8 cellular contexts compared by ENCODE assay signal in the genomic region with DNA sequence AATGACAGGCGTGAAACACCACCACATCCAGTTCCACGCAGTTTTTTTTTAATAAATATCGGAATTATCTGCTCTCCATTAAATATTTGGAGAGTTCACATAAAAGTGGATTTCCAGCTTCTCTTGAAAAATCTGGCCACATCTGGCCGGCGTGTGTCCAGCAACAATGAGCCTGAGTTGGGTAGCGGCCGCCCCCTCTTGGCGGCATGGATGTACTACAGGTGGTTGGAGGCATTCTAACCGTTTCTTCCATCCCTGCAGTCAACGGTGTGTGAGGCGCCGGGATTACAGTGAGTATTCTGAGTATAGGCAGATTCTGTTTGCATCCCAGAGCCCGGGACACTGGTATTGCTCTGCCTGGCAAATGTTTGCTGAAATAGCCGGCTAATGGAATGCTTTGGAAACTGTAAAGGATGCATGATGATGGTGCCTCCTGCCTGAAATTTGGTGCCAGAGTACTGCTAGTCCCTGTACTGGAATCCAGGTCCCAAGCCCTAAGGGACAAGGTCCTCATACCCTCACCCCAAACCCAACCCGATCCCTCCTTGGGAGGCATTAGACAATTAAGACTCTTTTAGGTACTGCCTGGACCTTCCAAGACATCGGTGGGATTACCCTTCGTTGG. TPM values are rescaled to one million over a fixed set of nuclear protein-coding genes. Genes with fewer than 3 reads are reported as not detected.
A peak's percentile ranks its signal among the peaks of the same experiment; 100 is the strongest.
DNase-seq lines count a peak whose midpoint lies in the region; ATAC-seq and TF ChIP-seq lines count a peak whose summit lies in the region.

No MANE protein-coding gene starts in this region.

- ATAC-seq in HG02970 (IDR thresholded peaks at IDR 0.05; ENCODE audit: low FRiP score, unreplicated experiment) (peak; percentile 50), GM21723 (IDR thresholded peaks at IDR 0.05; ENCODE audit: unreplicated experiment) (no peak)

- H3K9ac ChIP-seq in OCI-LY3 (ENCODE audit: low read length), result peak overlapping the region; percentile 95

- CTCF ChIA-PET in activated naive CD4-positive, alpha-beta T cell treated with anti-CD3 and anti-CD28 coated beads for 36 hours (lab: Charles Lee), result interaction anchor here (0.6 to 6.5 kb wide), 20 partner anchors 10 to 614 kb away, joined by 3 to 39 read pairs (median 4); partner anchors contain the start of gene GM2A

- no peak overlapping the region for H3K27ac Mint-ChIP-seq in activated naive CD4-positive, alpha-beta T cell treated with anti-CD3 and anti-CD28 coated beads for 36 hours

- no peak overlapping the region for H3K4me3 Mint-ChIP-seq in activated naive CD4-positive, alpha-beta T cell treated with anti-CD3 and anti-CD28 coated beads for 36 hours

- H3K4me3 ChIP-seq in OCI-LY3 (ENCODE audit: low read length), result peak overlapping the region; percentile 73
- H3K4me3 ChIP-seq in right atrium auricular region, result peak overlapping the region; percentile 15 to 22
- H3K4me3 ChIP-seq in skeletal muscle cell (ENCODE audit: low read depth, low read length), result no peak overlapping the region

- H3K9me3 ChIP-seq in OCI-LY3 (ENCODE audit: insufficient read depth, low read length) (no peaks in the 10 kb centered on the region), right atrium auricular region (no peaks in the 10 kb centered on the region)

- DNase-seq in activated naive CD4-positive, alpha-beta T cell treated with anti-CD3 and anti-CD28 coated beads for 36 hours, result peak; percentile 64
- no peak for DNase-seq in activated naive CD4-positive, alpha-beta T cell treated with Interleukin-2 at 50 U/mL for 16 hours
- peak in 40 of 58 donors; percentile 4 to 72 (median 32) for DNase-seq in anterior cingulate cortex (lab: John Stamatoyannopoulos, UW)
- peak; percentile 91 for DNase-seq in right atrium auricular region (ENCODE audit: low spot score)
- peak; percentile 23 for DNase-seq in skeletal muscle cell (ENCODE audit: low read depth)

- H3K4me2 ChIP-seq in OCI-LY3 (ENCODE audit: low read length), result peak overlapping the region; percentile 96

- no peaks in the 10 kb centered on the region for H3K79me2 ChIP-seq in OCI-LY3 (ENCODE audit: low read length)

- TF ChIP-seq CTCF in OCI-LY3 (IDR thresholded peaks at IDR 0.05; ENCODE audit: low read depth, low read length), result peak; percentile 80
- TF ChIP-seq CTCF in right atrium auricular region (IDR thresholded peaks at IDR 0.05), result peak; percentile 78 to 93

- no peaks in the 10 kb centered on the region for H4K20me1 ChIP-seq in OCI-LY3 (ENCODE audit: insufficient read depth, low read length)

- H3K4me1 ChIP-seq in OCI-LY3 (ENCODE audit: low read length) (peaks cover 80% of the 10 kb centered on the region), right atrium auricular region (peaks cover 0 to 30% of the 10 kb centered on the region in 2 donors)

- peaks cover 18% of the 10 kb centered on the region for H3K4me1 Mint-ChIP-seq in activated naive CD4-positive, alpha-beta T cell treated with anti-CD3 and anti-CD28 coated beads for 36 hours (ENCODE audit: low read depth)

- intact Hi-C loops in activated naive CD4-positive, alpha-beta T cell treated with anti-CD3 and anti-CD28 coated beads for 36 hours (cut with micrococcal nuclease), result loop anchor here (1.0 kb wide), 2 partner anchors 74 to 114 kb away; no protein-coding TSS in a partner anchor

- H3K27ac ChIP-seq in OCI-LY3 (ENCODE audit: low read length) (peak overlapping the region; percentile 91), right atrium auricular region (peak overlapping the region; percentile 82 to 93)

- H2AFZ ChIP-seq in OCI-LY3 (ENCODE audit: low read depth, low read length), result no peak overlapping the region

- H3K36me3 ChIP-seq in OCI-LY3 (replicated peaks; ENCODE audit: low read depth, low read length), result no peaks in the 10 kb centered on the region
- H3K36me3 ChIP-seq in right atrium auricular region, result no peaks in the 10 kb centered on the region

- no peaks in the 10 kb centered on the region for H3K27me3 Mint-ChIP-seq in activated naive CD4-positive, alpha-beta T cell treated with anti-CD3 and anti-CD28 coated beads for 36 hours (ENCODE audit: low read depth)

- H3K27me3 ChIP-seq in OCI-LY3 (ENCODE audit: low read depth, low read length), result no peaks in the 10 kb centered on the region
- no peaks in the 10 kb centered on the region for H3K27me3 ChIP-seq in right atrium auricular region

- no peaks in the 10 kb centered on the region for H3K9me3 Mint-ChIP-seq in activated naive CD4-positive, alpha-beta T cell treated with anti-CD3 and anti-CD28 coated beads for 36 hours

- H3K36me3 Mint-ChIP-seq in activated naive CD4-positive, alpha-beta T cell treated with anti-CD3 and anti-CD28 coated beads for 36 hours (ENCODE audit: low read depth), result no peaks in the 10 kb centered on the region

RNA-seq across cellular contexts. Expression of gene GM2A, which starts 13.6 kb away (rescaled TPM):
- 10 to 100 TPM; 21.1 to 21.8 TPM for total RNA-seq in activated naive CD4-positive, alpha-beta T cell treated with anti-CD3 and anti-CD28 coated beads for 36 hours
- total RNA-seq in right atrium auricular region, result 10 to 100 TPM; 21.5 to 36.4 TPM

RNA-seq across cellular contexts. Expression of gene CCDC69, which starts 15.5 kb away (rescaled TPM):
- total RNA-seq in activated naive CD4-positive, alpha-beta T cell treated with anti-CD3 and anti-CD28 coated beads for 36 hours, result 10 to 100 TPM; 15.5 to 18.5 TPM
- 100 to 1,000 TPM; 185 to 202 TPM for total RNA-seq in right atrium auricular region

Comparison
In these comparisons a context has a peak if more than half of its experiments do, and no peak if none do; other contexts are left out.
1. RNA of gene CCDC69, which starts 15.5 kb away (total RNA-seq): 185 to 202 TPM in right atrium auricular region; 15.5 to 18.5 TPM in activated naive CD4-positive, alpha-beta T cell treated with anti-CD3 and anti-CD28 coated beads for 36 hours; every median in the first group is over 4 times any median in the second.